ENCODE assay signal across 9 cellular contexts in genomic region chr18:80009661-80010550, GRCh38. TPM values are rescaled to one million over a fixed set of nuclear protein-coding genes. Genes with fewer than 3 reads are reported as not detected.
DNase-seq lines count a peak whose midpoint lies in the region; ATAC-seq and TF ChIP-seq lines count a peak whose summit lies in the region.
"Had no signal": no experiment of that assay in that cellular context is flagged by ENCODE, and none has a peak within 500 bp of the region (broad histone marks: within the 10 kb centered on the region; RNA-seq: fewer than 3 reads in every experiment).

No MANE protein-coding gene starts in this region.

- H3K36me3 ChIP-seq in brain microvascular endothelial cell (replicated peaks) (no peaks in the 10 kb centered on the region), upper lobe of right lung (no peaks in the 10 kb centered on the region)

- H3K27ac ChIP-seq in brain microvascular endothelial cell, result no peak overlapping the region
- H3K27ac ChIP-seq in upper lobe of right lung, result no peak overlapping the region

- CTCF ChIA-PET in activated naive CD4-positive, alpha-beta T cell treated with anti-CD3 and anti-CD28 coated beads for 36 hours (lab: Charles Lee), result no interaction called here

- DNase-seq in HT-29 (ENCODE audit: low spot score) (peak; percentile 34), brain microvascular endothelial cell (peak; percentile 93), iris pigment epithelial cell (ENCODE audit: low read depth) (peak; percentile 98), upper lobe of right lung (no peak), NCI-H524 (lab: John Stamatoyannopoulos, UW) (no peak), T-helper 9 cell (no peak)
- no peak for DNase-seq in stimulated activated CD8-positive, alpha-beta memory T cell treated with anti-CD3 and anti-CD28 coated beads, Interleukin-4, amount 100 ng/mL, for 48 hours
- DNase-seq in activated naive CD4-positive, alpha-beta T cell treated with anti-CD3 and anti-CD28 coated beads for 36 hours, result no peak
- DNase-seq: NCI-H1694 had no signal

- peaks cover 8% of the 10 kb centered on the region for H3K36me3 Mint-ChIP-seq in activated naive CD4-positive, alpha-beta T cell treated with anti-CD3 and anti-CD28 coated beads for 36 hours (ENCODE audit: low read depth)

- no peaks in the 10 kb centered on the region for H3K27me3 Mint-ChIP-seq in activated naive CD4-positive, alpha-beta T cell treated with anti-CD3 and anti-CD28 coated beads for 36 hours (ENCODE audit: low read depth)

- no peaks in the 10 kb centered on the region for H3K4me1 Mint-ChIP-seq in activated naive CD4-positive, alpha-beta T cell treated with anti-CD3 and anti-CD28 coated beads for 36 hours (ENCODE audit: low read depth)

- ATAC-seq in upper lobe of right lung, result peak; percentile 67

- TF ChIP-seq CTCF in brain microvascular endothelial cell (IDR thresholded peaks at IDR 0.05; ENCODE audit: low read depth, low read length, missing control alignments) (no peak), upper lobe of right lung (IDR thresholded peaks at IDR 0.05) (no peak)

- H3K9me3 Mint-ChIP-seq in activated naive CD4-positive, alpha-beta T cell treated with anti-CD3 and anti-CD28 coated beads for 36 hours, result peaks cover 21% of the 10 kb centered on the region

- H3K4me1 ChIP-seq in upper lobe of right lung, result no peaks in the 10 kb centered on the region

- intact Hi-C loops in upper lobe of right lung (cut with DNase I), result no loop called here
- intact Hi-C loops in activated naive CD4-positive, alpha-beta T cell treated with anti-CD3 and anti-CD28 coated beads for 36 hours (cut with micrococcal nuclease), result no loop called here

- H3K4me3 ChIP-seq in brain microvascular endothelial cell (ENCODE audit: low read depth, low read length) (no peak overlapping the region), upper lobe of right lung (no peak overlapping the region)

- peaks cover 6% of the 10 kb centered on the region for H3K9me3 ChIP-seq in upper lobe of right lung

- H3K4me3 Mint-ChIP-seq in activated naive CD4-positive, alpha-beta T cell treated with anti-CD3 and anti-CD28 coated beads for 36 hours, result no peak overlapping the region

- H3K27ac Mint-ChIP-seq in activated naive CD4-positive, alpha-beta T cell treated with anti-CD3 and anti-CD28 coated beads for 36 hours, result no peak overlapping the region

- no peaks in the 10 kb centered on the region for H3K27me3 ChIP-seq in brain microvascular endothelial cell (replicated peaks)
- H3K27me3 ChIP-seq in upper lobe of right lung, result no peaks in the 10 kb centered on the region

- in situ Hi-C loops in brain microvascular endothelial cell (cut with HindIII; ENCODE audit: low pct_ligation_motif_present, low sequenced_read_pairs), result no loop called here

RNA-seq across cellular contexts. Expression of gene TXNL4A, which starts 21.5 kb away (rescaled TPM):
- total RNA-seq in HT-29 (2014; rRNA removed; shearing (Covaris generic)), result 63.4 and 70.8 TPM in 2 replicates
- total RNA-seq in upper lobe of right lung, result 80.7 TPM
- total RNA-seq in activated naive CD4-positive, alpha-beta T cell treated with anti-CD3 and anti-CD28 coated beads for 36 hours, result 100 to 1,000 TPM; 185 to 186 TPM

RNA-seq across cellular contexts. Expression of gene RBFA, which starts 24.3 kb away (rescaled TPM):
- 20.2 and 36.8 TPM in 2 replicates for total RNA-seq in HT-29 (2014; rRNA removed; shearing (Covaris generic))
- 18.0 TPM for total RNA-seq in upper lobe of right lung
- 10 to 100 TPM; 35.7 to 36.0 TPM for total RNA-seq in activated naive CD4-positive, alpha-beta T cell treated with anti-CD3 and anti-CD28 coated beads for 36 hours

RNA-seq across cellular contexts. Expression of gene HSBP1L1, which starts 45.5 kb away (rescaled TPM):
- total RNA-seq in HT-29 (2014; rRNA removed; shearing (Covaris generic)), result 38.3 and 43.6 TPM in 2 replicates
- total RNA-seq in upper lobe of right lung, result 48.7 TPM
- total RNA-seq in activated naive CD4-positive, alpha-beta T cell treated with anti-CD3 and anti-CD28 coated beads for 36 hours, result 10 to 100 TPM; 14.2 to 14.8 TPM

RNA-seq across cellular contexts. Expression of gene SLC66A2, which starts 58.5 kb away (rescaled TPM):
- total RNA-seq in HT-29 (2014; rRNA removed; shearing (Covaris generic)), result 37.4 and 41.9 TPM in 2 replicates
- 59.5 TPM for total RNA-seq in upper lobe of right lung
- total RNA-seq in activated naive CD4-positive, alpha-beta T cell treated with anti-CD3 and anti-CD28 coated beads for 36 hours, result 10 to 100 TPM; 26.0 to 26.8 TPM

Comparison
In these comparisons a context has a peak if more than half of its experiments do, and no peak if none do; other contexts are left out.
1. DNase-seq: peak in HT-29 (single experiment), brain microvascular endothelial cell (single experiment) and iris pigment epithelial cell (single experiment); none in upper lobe of right lung (single experiment), NCI-H524 (0 of 2), stimulated activated CD8-positive, alpha-beta memory T cell treated with anti-CD3 and anti-CD28 coated beads, Interleukin-4, amount 100 ng/mL, for 48 hours (single experiment), T-helper 9 cell (single experiment) and activated naive CD4-positive, alpha-beta T cell treated with anti-CD3 and anti-CD28 coated beads for 36 hours (single experiment).